8 cellular contexts compared by ENCODE assay signal in genomic region chr7:115679976-115680375, GRCh38.
DNase-seq lines count a peak whose midpoint lies in the region; ATAC-seq and TF ChIP-seq lines count a peak whose summit lies in the region.

No MANE protein-coding gene starts in this region.

- TF ChIP-seq CTCF in esophagus squamous epithelium (IDR thresholded peaks at IDR 0.05): peak in 4 of 6 experiments; percentile 15 to 51 (median 26)

- no peak overlapping the region for H3K27ac ChIP-seq in esophagus squamous epithelium

- no peaks in the 10 kb centered on the region for H3K27me3 ChIP-seq in esophagus squamous epithelium

- no peak for TF ChIP-seq POLR2A in esophagus squamous epithelium (IDR thresholded peaks at IDR 0.05)

- DNase-seq in Ammon's horn (ENCODE audit: low spot score) (peak; percentile 40), OCI-M1 (lab: John Stamatoyannopoulos, UW) (peak; percentile 71), esophagus squamous epithelium (lab: John Stamatoyannopoulos, UW) (no peak), renal cortical epithelial cell (ENCODE audit: low read depth) (peak; percentile 63), DMS153 (lab: John Stamatoyannopoulos, UW) (no peak), NCI-H345 (lab: John Stamatoyannopoulos, UW) (no peak)

- no peaks in the 10 kb centered on the region for H3K4me1 ChIP-seq in esophagus squamous epithelium

- intact Hi-C loops in esophagus squamous epithelium (cut with DNase I): no loop called here

- no peak overlapping the region for H3K4me3 ChIP-seq in esophagus squamous epithelium

- no peaks in the 10 kb centered on the region for H3K36me3 ChIP-seq in esophagus squamous epithelium

- H3K9me3 ChIP-seq in esophagus squamous epithelium: no peaks in the 10 kb centered on the region

- ATAC-seq in GM18861 (IDR thresholded peaks at IDR 0.05; ENCODE audit: unreplicated experiment) (peak; percentile 76), HG03175 (IDR thresholded peaks at IDR 0.05; ENCODE audit: unreplicated experiment) (peak; percentile 70)

- WGBS in esophagus squamous epithelium, 2 donors: 21 to 23% methylated on average over 2 of the region's 2 CpGs

Comparison
In these comparisons a context has a peak if more than half of its experiments do, and no peak if none do; other contexts are left out.
1. DNase-seq: peak in Ammon's horn (single experiment), OCI-M1 (single experiment) and renal cortical epithelial cell (single experiment); none in esophagus squamous epithelium (single experiment), DMS153 (single experiment) and NCI-H345 (single experiment).